1 cellular context compared by ENCODE assay signal in the genomic region with DNA sequence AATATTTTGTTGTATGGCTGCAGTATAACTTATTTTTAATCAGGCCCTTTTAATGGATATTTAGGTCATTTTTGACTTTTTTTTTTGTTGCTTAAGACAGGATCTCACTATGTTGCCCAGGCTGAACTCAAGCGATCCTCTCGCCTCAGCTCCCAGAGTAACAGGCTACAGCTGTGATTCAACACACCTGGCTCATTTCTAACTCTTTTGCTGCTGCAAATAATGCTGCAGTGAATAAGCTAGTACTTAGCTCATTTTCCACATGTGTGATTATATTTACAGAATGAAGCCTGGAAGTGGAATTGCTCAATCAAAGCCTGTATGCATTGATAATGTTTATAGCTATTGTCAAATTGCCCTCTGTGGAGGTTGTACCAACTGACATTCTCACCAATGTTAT.
A peak's percentile ranks its signal among the peaks of the same experiment; 100 is the strongest.
TF ChIP-seq lines count a peak whose summit lies in the region.

No MANE protein-coding gene starts in this region.

TF ChIP-seq in HepG2, 621 proteins besides CTCF, POLR2A, EP300 and RAD21 (continued from another document and continues in another):
- TF ChIP-seq, protein P1, sequence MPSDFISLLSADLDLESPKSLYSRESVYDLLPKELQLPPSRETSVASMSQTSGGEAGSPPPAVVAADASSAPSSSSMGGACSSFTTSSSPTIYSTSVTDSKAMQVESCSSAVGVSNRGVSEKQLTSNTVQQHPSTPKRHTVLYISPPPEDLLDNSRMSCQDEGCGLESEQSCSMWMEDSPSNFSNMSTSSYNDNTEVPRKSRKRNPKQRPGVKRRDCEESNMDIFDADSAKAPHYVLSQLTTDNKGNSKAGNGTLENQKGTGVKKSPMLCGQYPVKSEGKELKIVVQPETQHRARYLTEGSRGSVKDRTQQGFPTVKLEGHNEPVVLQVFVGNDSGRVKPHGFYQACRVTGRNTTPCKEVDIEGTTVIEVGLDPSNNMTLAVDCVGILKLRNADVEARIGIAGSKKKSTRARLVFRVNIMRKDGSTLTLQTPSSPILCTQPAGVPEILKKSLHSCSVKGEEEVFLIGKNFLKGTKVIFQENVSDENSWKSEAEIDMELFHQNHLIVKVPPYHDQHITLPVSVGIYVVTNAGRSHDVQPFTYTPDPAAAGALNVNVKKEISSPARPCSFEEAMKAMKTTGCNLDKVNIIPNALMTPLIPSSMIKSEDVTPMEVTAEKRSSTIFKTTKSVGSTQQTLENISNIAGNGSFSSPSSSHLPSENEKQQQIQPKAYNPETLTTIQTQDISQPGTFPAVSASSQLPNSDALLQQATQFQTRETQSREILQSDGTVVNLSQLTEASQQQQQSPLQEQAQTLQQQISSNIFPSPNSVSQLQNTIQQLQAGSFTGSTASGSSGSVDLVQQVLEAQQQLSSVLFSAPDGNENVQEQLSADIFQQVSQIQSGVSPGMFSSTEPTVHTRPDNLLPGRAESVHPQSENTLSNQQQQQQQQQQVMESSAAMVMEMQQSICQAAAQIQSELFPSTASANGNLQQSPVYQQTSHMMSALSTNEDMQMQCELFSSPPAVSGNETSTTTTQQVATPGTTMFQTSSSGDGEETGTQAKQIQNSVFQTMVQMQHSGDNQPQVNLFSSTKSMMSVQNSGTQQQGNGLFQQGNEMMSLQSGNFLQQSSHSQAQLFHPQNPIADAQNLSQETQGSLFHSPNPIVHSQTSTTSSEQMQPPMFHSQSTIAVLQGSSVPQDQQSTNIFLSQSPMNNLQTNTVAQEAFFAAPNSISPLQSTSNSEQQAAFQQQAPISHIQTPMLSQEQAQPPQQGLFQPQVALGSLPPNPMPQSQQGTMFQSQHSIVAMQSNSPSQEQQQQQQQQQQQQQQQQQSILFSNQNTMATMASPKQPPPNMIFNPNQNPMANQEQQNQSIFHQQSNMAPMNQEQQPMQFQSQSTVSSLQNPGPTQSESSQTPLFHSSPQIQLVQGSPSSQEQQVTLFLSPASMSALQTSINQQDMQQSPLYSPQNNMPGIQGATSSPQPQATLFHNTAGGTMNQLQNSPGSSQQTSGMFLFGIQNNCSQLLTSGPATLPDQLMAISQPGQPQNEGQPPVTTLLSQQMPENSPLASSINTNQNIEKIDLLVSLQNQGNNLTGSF (CRISPR knock-in tag; IDR thresholded peaks at IDR 0.05) = no peak
- TF ChIP-seq TFE3 (CRISPR knock-in tag; IDR thresholded peaks at IDR 0.05) = no peak
- TF ChIP-seq ZNF513 (CRISPR knock-in tag; conservative IDR thresholded peaks at IDR 0.05) = no peak
- no peak for TF ChIP-seq SMARCC2 (IDR thresholded peaks at IDR 0.05)
- TF ChIP-seq, protein P2, sequence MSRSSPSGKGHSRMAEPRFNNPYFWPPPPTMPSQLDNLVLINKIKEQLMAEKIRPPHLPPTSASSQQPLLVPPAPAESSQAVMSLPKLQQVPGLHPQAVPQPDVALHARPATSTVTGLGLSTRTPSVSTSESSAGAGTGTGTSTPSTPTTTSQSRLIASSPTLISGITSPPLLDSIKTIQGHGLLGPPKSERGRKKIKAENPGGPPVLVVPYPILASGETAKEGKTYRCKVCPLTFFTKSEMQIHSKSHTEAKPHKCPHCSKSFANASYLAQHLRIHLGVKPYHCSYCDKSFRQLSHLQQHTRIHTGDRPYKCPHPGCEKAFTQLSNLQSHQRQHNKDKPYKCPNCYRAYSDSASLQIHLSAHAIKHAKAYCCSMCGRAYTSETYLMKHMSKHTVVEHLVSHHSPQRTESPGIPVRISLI (CRISPR knock-in tag; IDR thresholded peaks at IDR 0.05; ENCODE audit: borderline replicate concordance) = no peak
- no peak for TF ChIP-seq MTF2 (CRISPR knock-in tag; IDR thresholded peaks at IDR 0.05; ENCODE audit: borderline replicate concordance)
- no peak for TF ChIP-seq CEBPG (CRISPR knock-in tag; IDR thresholded peaks at IDR 0.05)
- TF ChIP-seq, protein P3, sequence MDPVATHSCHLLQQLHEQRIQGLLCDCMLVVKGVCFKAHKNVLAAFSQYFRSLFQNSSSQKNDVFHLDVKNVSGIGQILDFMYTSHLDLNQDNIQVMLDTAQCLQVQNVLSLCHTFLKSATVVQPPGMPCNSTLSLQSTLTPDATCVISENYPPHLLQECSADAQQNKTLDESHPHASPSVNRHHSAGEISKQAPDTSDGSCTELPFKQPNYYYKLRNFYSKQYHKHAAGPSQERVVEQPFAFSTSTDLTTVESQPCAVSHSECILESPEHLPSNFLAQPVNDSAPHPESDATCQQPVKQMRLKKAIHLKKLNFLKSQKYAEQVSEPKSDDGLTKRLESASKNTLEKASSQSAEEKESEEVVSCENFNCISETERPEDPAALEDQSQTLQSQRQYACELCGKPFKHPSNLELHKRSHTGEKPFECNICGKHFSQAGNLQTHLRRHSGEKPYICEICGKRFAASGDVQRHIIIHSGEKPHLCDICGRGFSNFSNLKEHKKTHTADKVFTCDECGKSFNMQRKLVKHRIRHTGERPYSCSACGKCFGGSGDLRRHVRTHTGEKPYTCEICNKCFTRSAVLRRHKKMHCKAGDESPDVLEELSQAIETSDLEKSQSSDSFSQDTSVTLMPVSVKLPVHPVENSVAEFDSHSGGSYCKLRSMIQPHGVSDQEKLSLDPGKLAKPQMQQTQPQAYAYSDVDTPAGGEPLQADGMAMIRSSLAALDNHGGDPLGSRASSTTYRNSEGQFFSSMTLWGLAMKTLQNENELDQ (CRISPR knock-in tag; IDR thresholded peaks at IDR 0.05; ENCODE audit: borderline replicate concordance) = no peak
- no peak for TF ChIP-seq ZNF3 (CRISPR knock-in tag; IDR thresholded peaks at IDR 0.05)
- TF ChIP-seq MED1 (CRISPR knock-in tag; IDR thresholded peaks at IDR 0.05) = no peak
- TF ChIP-seq, protein P4, sequence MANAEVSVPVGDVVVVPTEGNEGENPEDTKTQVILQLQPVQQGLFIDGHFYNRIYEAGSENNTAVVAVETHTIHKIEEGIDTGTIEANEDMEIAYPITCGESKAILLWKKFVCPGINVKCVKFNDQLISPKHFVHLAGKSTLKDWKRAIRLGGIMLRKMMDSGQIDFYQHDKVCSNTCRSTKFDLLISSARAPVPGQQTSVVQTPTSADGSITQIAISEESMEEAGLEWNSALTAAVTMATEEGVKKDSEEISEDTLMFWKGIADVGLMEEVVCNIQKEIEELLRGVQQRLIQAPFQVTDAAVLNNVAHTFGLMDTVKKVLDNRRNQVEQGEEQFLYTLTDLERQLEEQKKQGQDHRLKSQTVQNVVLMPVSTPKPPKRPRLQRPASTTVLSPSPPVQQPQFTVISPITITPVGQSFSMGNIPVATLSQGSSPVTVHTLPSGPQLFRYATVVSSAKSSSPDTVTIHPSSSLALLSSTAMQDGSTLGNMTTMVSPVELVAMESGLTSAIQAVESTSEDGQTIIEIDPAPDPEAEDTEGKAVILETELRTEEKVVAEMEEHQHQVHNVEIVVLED (CRISPR knock-in tag; IDR thresholded peaks at IDR 0.05; ENCODE audit: borderline replicate concordance) = no peak
- 0 out of 2 replicates have a peak, but pooled peaks have one; percentile 3 for TF ChIP-seq ZNF788 (CRISPR knock-in tag; IDR thresholded peaks at IDR 0.05; ENCODE audit: borderline replicate concordance)
- no peak for TF ChIP-seq PHF5A (CRISPR knock-in tag; IDR thresholded peaks at IDR 0.05; ENCODE audit: low read depth, unreplicated experiment)
- no peak for TF ChIP-seq E2F1 (CRISPR knock-in tag; IDR thresholded peaks at IDR 0.05)
- no peak for TF ChIP-seq ZSCAN20 (CRISPR knock-in tag; IDR thresholded peaks at IDR 0.05; ENCODE audit: borderline replicate concordance)
- TF ChIP-seq, protein P5, sequence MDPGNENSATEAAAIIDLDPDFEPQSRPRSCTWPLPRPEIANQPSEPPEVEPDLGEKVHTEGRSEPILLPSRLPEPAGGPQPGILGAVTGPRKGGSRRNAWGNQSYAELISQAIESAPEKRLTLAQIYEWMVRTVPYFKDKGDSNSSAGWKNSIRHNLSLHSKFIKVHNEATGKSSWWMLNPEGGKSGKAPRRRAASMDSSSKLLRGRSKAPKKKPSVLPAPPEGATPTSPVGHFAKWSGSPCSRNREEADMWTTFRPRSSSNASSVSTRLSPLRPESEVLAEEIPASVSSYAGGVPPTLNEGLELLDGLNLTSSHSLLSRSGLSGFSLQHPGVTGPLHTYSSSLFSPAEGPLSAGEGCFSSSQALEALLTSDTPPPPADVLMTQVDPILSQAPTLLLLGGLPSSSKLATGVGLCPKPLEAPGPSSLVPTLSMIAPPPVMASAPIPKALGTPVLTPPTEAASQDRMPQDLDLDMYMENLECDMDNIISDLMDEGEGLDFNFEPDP (CRISPR knock-in tag; conservative IDR thresholded peaks at IDR 0.05) = 0 out of 2 replicates have a peak, but pooled peaks have one; percentile 69
- TF ChIP-seq, protein P6, sequence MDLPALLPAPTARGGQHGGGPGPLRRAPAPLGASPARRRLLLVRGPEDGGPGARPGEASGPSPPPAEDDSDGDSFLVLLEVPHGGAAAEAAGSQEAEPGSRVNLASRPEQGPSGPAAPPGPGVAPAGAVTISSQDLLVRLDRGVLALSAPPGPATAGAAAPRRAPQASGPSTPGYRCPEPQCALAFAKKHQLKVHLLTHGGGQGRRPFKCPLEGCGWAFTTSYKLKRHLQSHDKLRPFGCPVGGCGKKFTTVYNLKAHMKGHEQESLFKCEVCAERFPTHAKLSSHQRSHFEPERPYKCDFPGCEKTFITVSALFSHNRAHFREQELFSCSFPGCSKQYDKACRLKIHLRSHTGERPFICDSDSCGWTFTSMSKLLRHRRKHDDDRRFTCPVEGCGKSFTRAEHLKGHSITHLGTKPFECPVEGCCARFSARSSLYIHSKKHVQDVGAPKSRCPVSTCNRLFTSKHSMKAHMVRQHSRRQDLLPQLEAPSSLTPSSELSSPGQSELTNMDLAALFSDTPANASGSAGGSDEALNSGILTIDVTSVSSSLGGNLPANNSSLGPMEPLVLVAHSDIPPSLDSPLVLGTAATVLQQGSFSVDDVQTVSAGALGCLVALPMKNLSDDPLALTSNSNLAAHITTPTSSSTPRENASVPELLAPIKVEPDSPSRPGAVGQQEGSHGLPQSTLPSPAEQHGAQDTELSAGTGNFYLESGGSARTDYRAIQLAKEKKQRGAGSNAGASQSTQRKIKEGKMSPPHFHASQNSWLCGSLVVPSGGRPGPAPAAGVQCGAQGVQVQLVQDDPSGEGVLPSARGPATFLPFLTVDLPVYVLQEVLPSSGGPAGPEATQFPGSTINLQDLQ (CRISPR knock-in tag; IDR thresholded peaks at IDR 0.05) = no peak
- no peak for TF ChIP-seq ZNF639 (CRISPR knock-in tag; conservative IDR thresholded peaks at IDR 0.05)
- no peak for TF ChIP-seq PATZ1 (CRISPR knock-in tag; IDR thresholded peaks at IDR 0.05)
- TF ChIP-seq MAFG (CRISPR knock-in tag; IDR thresholded peaks at IDR 0.05) = no peak
- TF ChIP-seq GTF3A (CRISPR knock-in tag; conservative IDR thresholded peaks at IDR 0.05) = no peak
- no peak for TF ChIP-seq ZBTB7B (CRISPR knock-in tag; IDR thresholded peaks at IDR 0.05)
- TF ChIP-seq ZNF296 (CRISPR knock-in tag; conservative IDR thresholded peaks at IDR 0.05) = no peak
- TF ChIP-seq AGO2 (optimal IDR thresholded peaks at IDR 0.05; ENCODE audit: low read depth, low read length) = no peak
